1 cellular context compared by ENCODE assay signal in genomic region chr2:172995323-172996244, GRCh38.
TF ChIP-seq lines count a peak whose summit lies in the region.

No MANE protein-coding gene starts in this region.

TF ChIP-seq in HepG2, 621 proteins besides CTCF, POLR2A, EP300 and RAD21 (continued from another document and continues in another):
- TF ChIP-seq PAXIP1 (CRISPR knock-in tag; conservative IDR thresholded peaks at IDR 0.05) (no peak), STAT6 (CRISPR knock-in tag; IDR thresholded peaks at IDR 0.05; ENCODE audit: borderline replicate concordance) (no peak), FOSL1 (CRISPR knock-in tag; IDR thresholded peaks at IDR 0.05; ENCODE audit: borderline replicate concordance) (no peak), TRAFD1 (CRISPR knock-in tag; IDR thresholded peaks at IDR 0.05; ENCODE audit: borderline replicate concordance) (no peak), ZNF329 (CRISPR knock-in tag; IDR thresholded peaks at IDR 0.05; ENCODE audit: low read depth) (no peak), ZNF292 (CRISPR knock-in tag; IDR thresholded peaks at IDR 0.05; ENCODE audit: borderline replicate concordance, low read depth) (no peak), MAFK (conservative IDR thresholded peaks at IDR 0.05 in 1 of 2, IDR thresholded peaks at IDR 0.05 in 1 of 2; ENCODE audit: low read length in 2 of 2) (no peak), BATF2 (CRISPR knock-in tag; IDR thresholded peaks at IDR 0.05) (no peak), HOXA5 (CRISPR knock-in tag; IDR thresholded peaks at IDR 0.05) (no peak), KLF15 (CRISPR knock-in tag; IDR thresholded peaks at IDR 0.05; ENCODE audit: borderline replicate concordance) (no peak), ARNT2 (CRISPR knock-in tag; IDR thresholded peaks at IDR 0.05; ENCODE audit: low read depth) (no peak), NR2F6 (IDR thresholded peaks at IDR 0.05) (no peak), NR2F6 (CRISPR knock-in tag; IDR thresholded peaks at IDR 0.05) (0 out of 2 replicates have a peak, but pooled peaks have one; percentile 6), SYNCRIP (IDR thresholded peaks at IDR 0.05; ENCODE audit: insufficient read depth, low read depth, low read length) (no peak), ATAD3A (CRISPR knock-in tag; IDR thresholded peaks at IDR 0.05) (no peak), ZNF7 (CRISPR knock-in tag; IDR thresholded peaks at IDR 0.05) (no peak), ARID3A (IDR thresholded peaks at IDR 0.05; ENCODE audit: low read depth, low read length) (peak; percentile 74), MIXL1 (CRISPR knock-in tag; IDR thresholded peaks at IDR 0.05) (0 out of 2 replicates have a peak, but pooled peaks have one; percentile 14), RFX5 (IDR thresholded peaks at IDR 0.05; ENCODE audit: low read depth, low read length) (no peak), DRAP1 (CRISPR knock-in tag; IDR thresholded peaks at IDR 0.05) (no peak), MTA1 (CRISPR knock-in tag; IDR thresholded peaks at IDR 0.05; ENCODE audit: borderline replicate concordance) (no peak), ZKSCAN1 (IDR thresholded peaks at IDR 0.05; ENCODE audit: low read length) (no peak), TIGD3 (CRISPR knock-in tag; IDR thresholded peaks at IDR 0.05; ENCODE audit: borderline replicate concordance) (no peak), MAFG (CRISPR knock-in tag; IDR thresholded peaks at IDR 0.05) (no peak), ZNF274 (CRISPR knock-in tag; IDR thresholded peaks at IDR 0.05) (no peak), GATAD2A (CRISPR knock-in tag; IDR thresholded peaks at IDR 0.05) (0 out of 2 replicates have a peak, but pooled peaks have one; percentile 41), ZNF883 (CRISPR knock-in tag; IDR thresholded peaks at IDR 0.05; ENCODE audit: not compliant biosample characterization) (no peak), LCORL (IDR thresholded peaks at IDR 0.05) (no peak), LCORL (CRISPR knock-in tag; IDR thresholded peaks at IDR 0.05) (peak; percentile 36; the same call in 1 of the 2 replicates), CSRNP1 (CRISPR knock-in tag; IDR thresholded peaks at IDR 0.05) (no peak), ZNF713 (CRISPR knock-in tag; IDR thresholded peaks at IDR 0.05) (no peak), BRF2 (CRISPR knock-in tag; IDR thresholded peaks at IDR 0.05) (no peak), ZHX1 (CRISPR knock-in tag; IDR thresholded peaks at IDR 0.05; ENCODE audit: low read depth) (no peak), ZNF230 (CRISPR knock-in tag; IDR thresholded peaks at IDR 0.05) (no peak), SRSF4 (IDR thresholded peaks at IDR 0.05; ENCODE audit: low read depth, low read length, poor library complexity, severe bottlenecking) (no peak), ISL2 (CRISPR knock-in tag; IDR thresholded peaks at IDR 0.05) (no peak), IRF9 (CRISPR knock-in tag; IDR thresholded peaks at IDR 0.05; ENCODE audit: borderline replicate concordance) (no peak), ZNF235 (CRISPR knock-in tag; IDR thresholded peaks at IDR 0.05; ENCODE audit: borderline replicate concordance) (no peak), ZMAT5 (CRISPR knock-in tag; IDR thresholded peaks at IDR 0.05; ENCODE audit: borderline replicate concordance, low read depth) (no peak)
